Comparison of ENCODE assay signal across 15 cellular contexts in the genomic region with DNA sequence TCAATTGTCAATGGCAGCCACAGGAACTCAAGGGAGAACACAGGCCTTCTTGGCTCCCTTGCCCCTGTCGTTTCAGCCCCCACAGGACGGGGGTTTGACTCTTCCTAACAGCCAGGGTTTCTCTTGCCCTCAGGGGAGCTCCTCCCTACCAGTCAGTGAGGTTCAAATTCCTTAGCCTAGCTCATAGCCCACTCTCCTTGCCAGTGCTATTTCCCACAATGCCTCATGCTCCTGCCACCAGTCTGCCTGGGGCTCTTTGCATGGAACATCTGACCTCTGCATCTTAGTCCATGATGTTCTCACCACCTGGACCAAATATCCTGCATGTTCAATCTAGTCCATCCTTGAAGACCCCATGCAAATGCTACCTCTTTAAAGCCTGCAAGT.
A peak's percentile ranks its signal among the peaks of the same experiment; 100 is the strongest.
DNase-seq lines count a peak whose midpoint lies in the region; ATAC-seq, FAIRE-seq and TF ChIP-seq lines count a peak whose summit lies in the region.
"Had no signal": no experiment of that assay in that cellular context is flagged by ENCODE, and none has a peak within 500 bp of the region (broad histone marks: within the 10 kb centered on the region; RNA-seq: fewer than 3 reads in every experiment).

No MANE protein-coding gene starts in this region.

- FAIRE-seq in H1 (lab: Jason Lieb, UNC), result no peak
- FAIRE-seq: GM19239 had no signal

- no peaks in the 10 kb centered on the region for H3K9me2 ChIP-seq in PC-9 (ENCODE audit: insufficient read depth)
- H3K9me2 ChIP-seq in OCI-LY7 (ENCODE audit: insufficient read depth, low read length), result no peaks in the 10 kb centered on the region

- H3K23me2 ChIP-seq in H1 (ENCODE audit: low read depth, low read length), result no peaks in the 10 kb centered on the region

- H3K36me3 Mint-ChIP-seq in osteocyte (ENCODE audit: unreplicated experiment), result no peaks in the 10 kb centered on the region

- H4K91ac ChIP-seq in H1 (replicated peaks; ENCODE audit: insufficient read length, low read length), result no peak overlapping the region

- intact Hi-C loops in PC-9 (cut with micrococcal nuclease; ENCODE audit: unreplicated experiment), result no loop called here
- intact Hi-C loops in OCI-LY7 (cut with micrococcal nuclease; ENCODE audit: unreplicated experiment), result no loop called here

- no peak overlapping the region for H2BK15ac ChIP-seq in H1 (ENCODE audit: low read length)

- no peak overlapping the region for H2BK120ac ChIP-seq in H1 (replicated peaks; ENCODE audit: low read depth, low read length)

- no peak overlapping the region; the same call in 1 of the 2 replicates for H2BK12ac ChIP-seq in H1 (ENCODE audit: low read depth, low read length)

- H3K9me3 Mint-ChIP-seq in osteocyte (ENCODE audit: unreplicated experiment), result no peaks in the 10 kb centered on the region
- H3K9me3 Mint-ChIP-seq: activated CD4-positive, alpha-beta T cell treated with anti-CD3 and anti-CD28 coated beads, Interleukin-2, amount 10 ng/mL, durations not matched to agents 24 days and 14 days had no signal

- no peak overlapping the region for H3K14ac ChIP-seq in H1 (ENCODE audit: insufficient read length)

- DNase-seq in AG08395 (ENCODE audit: low spot score) (peak; percentile 25), PC-9 (peak; percentile 49 to 67), H1 (ENCODE audit: low read depth in 1 of 2, low spot score in 2 of 2) (no peak), osteocyte (ENCODE audit: extremely low spot score, unreplicated experiment) (no peak), NCI-H1417 (lab: John Stamatoyannopoulos, UW) (no peak), OCI-LY7 (ENCODE audit: low spot score) (no peak)
- DNase-seq: activated CD4-positive, alpha-beta T cell treated with anti-CD3 and anti-CD28 coated beads, Interleukin-2, amount 10 ng/mL, durations not matched to agents 24 days and 14 days; activated gamma-delta T cell treated with Interleukin-2 at 50 U/mL for 16 hours; cortex of kidney; mucosa of descending colon; NCI-H446 treated with DMSO at 0.1 percent for 48 hours had no signal

- peaks cover 10% of the 10 kb centered on the region for H3K79me1 ChIP-seq in H1 (ENCODE audit: low read depth, low read length)

- TF ChIP-seq RAD21 in H1 (IDR thresholded peaks at IDR 0.05 in 1 of 2, conservative IDR thresholded peaks at IDR 0.05 in 1 of 2; ENCODE audit: low read depth in 2 of 2, low read length in 2 of 2), result no peak

- H3F3A ChIP-seq in PC-9 (ENCODE audit: insufficient read depth, low read depth), result peaks cover 68% of the 10 kb centered on the region

- H3K4me2 ChIP-seq in PC-9, result peak overlapping the region; percentile 76
- no peak overlapping the region for H3K4me2 ChIP-seq in H1 (ENCODE audit: insufficient read depth in 1 of 2, low read depth in 2 of 2, low read length in 2 of 2)
- no peak overlapping the region for H3K4me2 ChIP-seq in OCI-LY7 (ENCODE audit: low read length)

- H3K36me3 ChIP-seq in PC-9 (ENCODE audit: low read depth) (0 out of 2 replicates have a peak, but pooled peaks cover 3% of the 10 kb centered on the region), H1 (ENCODE audit: control insufficient read depth in 2 of 4, insufficient read depth in 4 of 4, low read length in 3 of 4) (no peaks in the 10 kb centered on the region), OCI-LY7 (ENCODE audit: insufficient read depth, low read length) (no peaks in the 10 kb centered on the region)

- ATAC-seq in GM18520 (IDR thresholded peaks at IDR 0.05; ENCODE audit: unreplicated experiment), result no peak
- ATAC-seq in GM21786 (IDR thresholded peaks at IDR 0.05; ENCODE audit: unreplicated experiment), result no peak

- no peak overlapping the region for H2BK20ac ChIP-seq in H1 (ENCODE audit: low read length)

- TF ChIP-seq POLR2A in H1 (IDR thresholded peaks at IDR 0.05; ENCODE audit: control extremely low read depth in 1 of 2, low read depth in 2 of 2, low read length in 2 of 2), result no peak

- peak overlapping the region; percentile 91 for H3K27ac Mint-ChIP-seq in osteocyte (ENCODE audit: unreplicated experiment)
- H3K27ac Mint-ChIP-seq: activated CD4-positive, alpha-beta T cell treated with anti-CD3 and anti-CD28 coated beads, Interleukin-2, amount 10 ng/mL, durations not matched to agents 24 days and 14 days had no signal

- peaks cover 62% of the 10 kb centered on the region for H3K4me1 Mint-ChIP-seq in osteocyte (ENCODE audit: unreplicated experiment)

- H3K79me2 ChIP-seq in PC-9 (ENCODE audit: low read depth) (peaks cover 88% of the 10 kb centered on the region), H1 (ENCODE audit: control insufficient read depth in 1 of 2, insufficient read depth in 2 of 2, low read length in 2 of 2) (peaks cover 0 to 66% of the 10 kb centered on the region in 2 experiments; a peak in 3 of 4 replicates), OCI-LY7 (ENCODE audit: insufficient read depth, low read depth, low read length) (no peaks in the 10 kb centered on the region)

- no peak overlapping the region for H3K23ac ChIP-seq in H1 (ENCODE audit: insufficient read length)

- BruUV-seq in PC-9 (replicated peaks; lab: Mats Ljungman, UMichigan), result TSS peak; percentile 39
- BruUV-seq in OCI-LY7 (replicated peaks; lab: Mats Ljungman, UMichigan), result no TSS peak

- H3K4me3 ChIP-seq in PC-9 (peak overlapping the region; percentile 25; the same call in 1 of the 2 replicates), H1 (ENCODE audit: extremely low read depth in 1 of 4, insufficient read depth in 2 of 4, low read depth in 3 of 4, low read length in 4 of 4) (no peak overlapping the region), OCI-LY7 (ENCODE audit: low read depth, low read length, poor library complexity, severe bottlenecking) (no peak overlapping the region)
- H3K4me3 ChIP-seq: mucosa of descending colon, SK-N-MC had no signal

- POLR2A ChIA-PET in PC-9 (lab: Charles Lee; ENCODE audit: unreplicated experiment), result interaction anchor here (0.5 to 1.2 kb wide), 7 partner anchors 10 to 1099 kb away, joined by 3 to 16 read pairs (median 3); partner anchors contain the start of gene MYO1E
- POLR2A ChIA-PET in H1 (lab: Charles Lee; ENCODE audit: partially characterized antibody), result no interaction called here
- POLR2A ChIA-PET in OCI-LY7 (lab: Charles Lee), result no interaction called here

- CTCF ChIA-PET in PC-9 (lab: Charles Lee) (interaction anchor here (0.6 kb wide), 1 partner anchor 124 kb away, joined by 4 read pairs; no protein-coding TSS in a partner anchor), H1 (lab: Charles Lee; ENCODE audit: partially characterized antibody) (interaction anchor here (1.2 to 1.7 kb wide), 2 partner anchors 30 to 47 kb away, joined by 5 read pairs; no protein-coding TSS in a partner anchor), OCI-LY7 (lab: Charles Lee; ENCODE audit: unreplicated experiment) (interaction anchor here (1.5 kb wide), 1 partner anchor 12 kb away, joined by 3 read pairs; no protein-coding TSS in a partner anchor)

- no peak for TF ChIP-seq CTCF in PC-9 (conservative IDR thresholded peaks at IDR 0.05)
- TF ChIP-seq CTCF in H1 (IDR thresholded peaks at IDR 0.05; ENCODE audit: control extremely low read depth in 1 of 3, insufficient read depth in 1 of 3, low read depth in 1 of 3, low read length in 3 of 3), result no peak
- no peak for TF ChIP-seq CTCF in osteocyte (IDR thresholded peaks at IDR 0.05)
- TF ChIP-seq CTCF in OCI-LY7 (conservative IDR thresholded peaks at IDR 0.05; ENCODE audit: low read length), result no peak

- no peaks in the 10 kb centered on the region for H3K27me3 ChIP-seq in PC-9 (ENCODE audit: insufficient read depth, low read depth)
- H3K27me3 ChIP-seq in H1 (replicated peaks in 1 of 4; ENCODE audit: control insufficient read depth in 3 of 4, extremely low read depth in 1 of 4, insufficient read depth in 3 of 4, low read length in 3 of 4), result no peaks in the 10 kb centered on the region

- no peak overlapping the region for H3K56ac ChIP-seq in H1 (replicated peaks; ENCODE audit: insufficient read length, low read depth, low read length)

- H3K4me3 Mint-ChIP-seq in osteocyte (ENCODE audit: unreplicated experiment), result no peak overlapping the region
- H3K4me3 Mint-ChIP-seq: activated CD4-positive, alpha-beta T cell treated with anti-CD3 and anti-CD28 coated beads, Interleukin-2, amount 10 ng/mL, durations not matched to agents 24 days and 14 days had no signal

- H2AFZ ChIP-seq in PC-9, result no peak overlapping the region
- no peak overlapping the region for H2AFZ ChIP-seq in H1 (ENCODE audit: low read length)
- H2AFZ ChIP-seq in OCI-LY7 (ENCODE audit: low read length), result no peak overlapping the region

- no peak overlapping the region for H3K9ac ChIP-seq in H1 (replicated peaks in 1 of 4; ENCODE audit: extremely low read depth in 1 of 4, low read depth in 3 of 4, low read length in 3 of 4)

- no peak overlapping the region for H3K4ac ChIP-seq in H1 (replicated peaks; ENCODE audit: insufficient read length, low read depth, low read length)

- no peak overlapping the region for H4K5ac ChIP-seq in H1 (ENCODE audit: insufficient read length, low read depth, low read length)

- H3K9me3 ChIP-seq in PC-9 (ENCODE audit: insufficient read depth, low read depth) (no peaks in the 10 kb centered on the region), H1 (ENCODE audit: insufficient read depth in 2 of 2, low read depth in 1 of 2, low read length in 1 of 2) (no peaks in the 10 kb centered on the region), OCI-LY7 (ENCODE audit: low read length) (no peaks in the 10 kb centered on the region)
- H3K9me3 ChIP-seq: mucosa of descending colon had no signal

- H3K27me3 Mint-ChIP-seq in osteocyte (ENCODE audit: unreplicated experiment), result no peaks in the 10 kb centered on the region

- H2BK5ac ChIP-seq in H1 (ENCODE audit: low read depth, low read length), result peak overlapping the region; percentile 50; the same call in 1 of the 2 replicates

- H2AK5ac ChIP-seq in H1 (ENCODE audit: low read depth, low read length), result peak overlapping the region; percentile 55; the same call in 1 of the 2 replicates

- WGBS in H1 (ENCODE audit: extremely low coverage in 1 of 2, insufficient coverage in 1 of 2, insufficient read length in 1 of 2, insufficient replicate concordance in 2 of 2, low coverage in 1 of 2, low lambda C conversion rate in 2 of 2, missing lambda C conversion rate in 1 of 2), 2 experiments, result 96% methylated on average over 2 of the region's 2 CpGs; no CpG with 5 or more reads in 1 of the 2 experiments

- H4K20me1 ChIP-seq in PC-9 (ENCODE audit: insufficient read depth), result no peaks in the 10 kb centered on the region
- peaks cover 0 to 6% of the 10 kb centered on the region in 2 experiments for H4K20me1 ChIP-seq in H1 (replicated peaks in 1 of 2; ENCODE audit: control insufficient read depth in 1 of 2, insufficient read depth in 2 of 2, low read length in 2 of 2)
- H4K20me1 ChIP-seq in OCI-LY7 (ENCODE audit: insufficient read depth, low read length), result no peaks in the 10 kb centered on the region

- H4K8ac ChIP-seq in H1 (ENCODE audit: extremely low read depth, insufficient read depth, low read length), result no peak overlapping the region

- peak overlapping the region; percentile 97 for H3K27ac ChIP-seq in PC-9
- no peak overlapping the region for H3K27ac ChIP-seq in H1 (ENCODE audit: low read depth, low read length)
- no peak overlapping the region for H3K27ac ChIP-seq in OCI-LY7 (ENCODE audit: low read depth, low read length, poor library complexity, severe bottlenecking)
- H3K27ac ChIP-seq: SK-N-MC had no signal

- TF ChIP-seq EP300 in H1 (IDR thresholded peaks at IDR 0.05; ENCODE audit: borderline replicate concordance in 1 of 2, low read depth in 2 of 2, low read length in 2 of 2), result no peak

- H3K4me1 ChIP-seq in PC-9 (replicated peaks; ENCODE audit: insufficient read depth) (peaks cover 98% of the 10 kb centered on the region), H1 (replicated peaks in 1 of 4; ENCODE audit: control insufficient read depth in 3 of 4, insufficient read depth in 4 of 4, low read length in 3 of 4) (peaks cover 4 to 16% (median 10%) of the 10 kb centered on the region in 4 experiments; a peak in 6 of 7 replicates), OCI-LY7 (ENCODE audit: insufficient read depth, low read length, poor library complexity, severe bottlenecking) (peaks cover 28% of the 10 kb centered on the region)

- H3K18ac ChIP-seq in H1 (ENCODE audit: extremely low read depth, low read length), result no peak overlapping the region

Comparison
In these comparisons a context has a peak if more than half of its experiments do, and no peak if none do; other contexts are left out.
1. DNase-seq: peak in AG08395 (single experiment) and PC-9 (2 of 2); none in H1 (0 of 2), osteocyte (single experiment), NCI-H1417 (0 of 3) and OCI-LY7 (single experiment).